Comparison of ENCODE assay signal across 1 cellular context in the genomic region with DNA sequence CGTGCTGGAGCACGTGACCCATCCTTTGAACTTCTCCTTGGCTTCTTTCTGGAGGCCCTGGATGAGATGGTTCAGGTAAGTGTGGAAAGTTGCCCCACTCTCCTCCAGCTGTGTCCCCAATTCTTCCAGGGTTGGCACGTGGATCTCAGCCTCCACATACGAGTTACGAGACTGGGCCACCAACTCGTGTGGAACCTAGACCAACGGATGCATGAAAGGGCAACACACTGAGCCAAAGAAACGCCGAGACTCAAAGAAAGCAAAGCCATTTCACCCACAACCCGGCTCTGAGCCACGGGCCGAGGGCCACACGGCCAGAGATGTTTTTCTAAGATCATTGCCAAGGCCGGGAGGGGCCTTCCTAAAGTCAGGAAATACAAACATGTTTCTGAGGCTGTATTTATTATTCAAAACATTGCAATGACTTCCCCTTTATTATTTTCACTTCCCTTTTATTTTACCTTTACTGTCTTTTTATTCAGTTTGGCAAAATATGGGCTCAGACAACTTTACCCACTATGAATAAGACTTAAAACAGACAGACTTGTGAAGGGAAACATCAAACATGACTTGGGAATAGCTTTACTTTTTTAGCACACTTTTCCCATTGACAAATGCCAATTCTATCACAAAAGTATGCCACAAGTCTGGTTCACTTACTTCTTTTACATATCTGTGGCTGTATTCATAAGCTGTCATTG.
TF ChIP-seq lines count a peak whose summit lies in the region.

No MANE protein-coding gene starts in this region.

TF ChIP-seq in GM12878, 131 proteins besides CTCF, POLR2A, EP300 and RAD21 (continued from another document and continues in another):
- TF ChIP-seq, protein P1, sequence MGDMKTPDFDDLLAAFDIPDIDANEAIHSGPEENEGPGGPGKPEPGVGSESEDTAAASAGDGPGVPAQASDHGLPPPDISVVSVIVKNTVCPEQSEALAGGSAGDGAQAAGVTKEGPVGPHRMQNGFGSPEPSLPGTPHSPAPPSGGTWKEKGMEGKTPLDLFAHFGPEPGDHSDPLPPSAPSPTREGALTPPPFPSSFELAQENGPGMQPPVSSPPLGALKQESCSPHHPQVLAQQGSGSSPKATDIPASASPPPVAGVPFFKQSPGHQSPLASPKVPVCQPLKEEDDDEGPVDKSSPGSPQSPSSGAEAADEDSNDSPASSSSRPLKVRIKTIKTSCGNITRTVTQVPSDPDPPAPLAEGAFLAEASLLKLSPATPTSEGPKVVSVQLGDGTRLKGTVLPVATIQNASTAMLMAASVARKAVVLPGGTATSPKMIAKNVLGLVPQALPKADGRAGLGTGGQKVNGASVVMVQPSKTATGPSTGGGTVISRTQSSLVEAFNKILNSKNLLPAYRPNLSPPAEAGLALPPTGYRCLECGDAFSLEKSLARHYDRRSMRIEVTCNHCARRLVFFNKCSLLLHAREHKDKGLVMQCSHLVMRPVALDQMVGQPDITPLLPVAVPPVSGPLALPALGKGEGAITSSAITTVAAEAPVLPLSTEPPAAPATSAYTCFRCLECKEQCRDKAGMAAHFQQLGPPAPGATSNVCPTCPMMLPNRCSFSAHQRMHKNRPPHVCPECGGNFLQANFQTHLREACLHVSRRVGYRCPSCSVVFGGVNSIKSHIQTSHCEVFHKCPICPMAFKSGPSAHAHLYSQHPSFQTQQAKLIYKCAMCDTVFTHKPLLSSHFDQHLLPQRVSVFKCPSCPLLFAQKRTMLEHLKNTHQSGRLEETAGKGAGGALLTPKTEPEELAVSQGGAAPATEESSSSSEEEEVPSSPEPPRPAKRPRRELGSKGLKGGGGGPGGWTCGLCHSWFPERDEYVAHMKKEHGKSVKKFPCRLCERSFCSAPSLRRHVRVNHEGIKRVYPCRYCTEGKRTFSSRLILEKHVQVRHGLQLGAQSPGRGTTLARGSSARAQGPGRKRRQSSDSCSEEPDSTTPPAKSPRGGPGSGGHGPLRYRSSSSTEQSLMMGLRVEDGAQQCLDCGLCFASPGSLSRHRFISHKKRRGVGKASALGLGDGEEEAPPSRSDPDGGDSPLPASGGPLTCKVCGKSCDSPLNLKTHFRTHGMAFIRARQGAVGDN (IDR thresholded peaks at IDR 0.05): peak; percentile 90
- TF ChIP-seq ETV6 (conservative IDR thresholded peaks at IDR 0.05 in 1 of 2, IDR thresholded peaks at IDR 0.05 in 1 of 2; ENCODE audit: borderline replicate concordance in 1 of 2, low read depth in 1 of 2): peak in 1 of 2 experiments; percentile 43; a peak in 1 of 4 replicates
- peak; percentile 62; the same call in 1 of the 2 replicates for TF ChIP-seq IRF4 (IDR thresholded peaks at IDR 0.05; ENCODE audit: low read depth, low read length)
- no peak for TF ChIP-seq ZNF622 (IDR thresholded peaks at IDR 0.05)
- TF ChIP-seq, protein P2, sequence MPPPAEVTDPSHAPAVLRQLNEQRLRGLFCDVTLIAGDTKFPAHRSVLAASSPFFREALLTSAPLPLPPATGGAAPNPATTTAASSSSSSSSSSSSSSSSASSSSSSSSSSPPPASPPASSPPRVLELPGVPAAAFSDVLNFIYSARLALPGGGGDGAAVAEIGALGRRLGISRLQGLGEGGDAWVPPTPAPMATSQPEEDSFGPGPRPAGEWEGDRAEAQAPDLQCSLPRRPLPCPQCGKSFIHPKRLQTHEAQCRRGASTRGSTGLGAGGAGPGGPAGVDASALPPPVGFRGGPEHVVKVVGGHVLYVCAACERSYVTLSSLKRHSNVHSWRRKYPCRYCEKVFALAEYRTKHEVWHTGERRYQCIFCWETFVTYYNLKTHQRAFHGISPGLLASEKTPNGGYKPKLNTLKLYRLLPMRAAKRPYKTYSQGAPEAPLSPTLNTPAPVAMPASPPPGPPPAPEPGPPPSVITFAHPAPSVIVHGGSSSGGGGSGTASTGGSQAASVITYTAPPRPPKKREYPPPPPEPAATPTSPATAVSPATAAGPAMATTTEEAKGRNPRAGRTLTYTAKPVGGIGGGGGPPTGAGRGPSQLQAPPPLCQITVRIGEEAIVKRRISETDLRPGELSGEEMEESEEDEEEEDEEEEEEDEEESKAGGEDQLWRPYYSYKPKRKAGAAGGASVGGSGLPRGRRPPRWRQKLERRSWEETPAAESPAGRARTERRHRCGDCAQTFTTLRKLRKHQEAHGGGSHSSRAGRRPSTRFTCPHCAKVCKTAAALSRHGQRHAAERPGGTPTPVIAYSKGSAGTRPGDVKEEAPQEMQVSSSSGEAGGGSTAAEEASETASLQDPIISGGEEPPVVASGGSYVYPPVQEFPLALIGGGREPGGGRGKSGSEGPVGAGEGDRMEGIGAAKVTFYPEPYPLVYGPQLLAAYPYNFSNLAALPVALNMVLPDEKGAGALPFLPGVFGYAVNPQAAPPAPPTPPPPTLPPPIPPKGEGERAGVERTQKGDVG (CRISPR knock-in tag; IDR thresholded peaks at IDR 0.05): no peak
- TF ChIP-seq CBX5 (IDR thresholded peaks at IDR 0.05; ENCODE audit: low read depth): 0 out of 2 replicates have a peak, but pooled peaks have one; percentile 59
- peak; percentile 46 for TF ChIP-seq RUNX3 (IDR thresholded peaks at IDR 0.05; ENCODE audit: low read length)
- TF ChIP-seq, protein P3, sequence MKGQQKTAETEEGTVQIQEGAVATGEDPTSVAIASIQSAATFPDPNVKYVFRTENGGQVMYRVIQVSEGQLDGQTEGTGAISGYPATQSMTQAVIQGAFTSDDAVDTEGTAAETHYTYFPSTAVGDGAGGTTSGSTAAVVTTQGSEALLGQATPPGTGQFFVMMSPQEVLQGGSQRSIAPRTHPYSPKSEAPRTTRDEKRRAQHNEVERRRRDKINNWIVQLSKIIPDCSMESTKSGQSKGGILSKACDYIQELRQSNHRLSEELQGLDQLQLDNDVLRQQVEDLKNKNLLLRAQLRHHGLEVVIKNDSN (IDR thresholded peaks at IDR 0.05; ENCODE audit: borderline replicate concordance, extremely low read length, insufficient read depth, low read depth, low read length): peak; percentile 72
- TF ChIP-seq GATAD2B (conservative IDR thresholded peaks at IDR 0.05; ENCODE audit: low read depth): peak; percentile 67
- TF ChIP-seq CBFB (IDR thresholded peaks at IDR 0.05; ENCODE audit: low read depth): no peak
- TF ChIP-seq RBBP5 (conservative IDR thresholded peaks at IDR 0.05): no peak
- TF ChIP-seq, protein P4, sequence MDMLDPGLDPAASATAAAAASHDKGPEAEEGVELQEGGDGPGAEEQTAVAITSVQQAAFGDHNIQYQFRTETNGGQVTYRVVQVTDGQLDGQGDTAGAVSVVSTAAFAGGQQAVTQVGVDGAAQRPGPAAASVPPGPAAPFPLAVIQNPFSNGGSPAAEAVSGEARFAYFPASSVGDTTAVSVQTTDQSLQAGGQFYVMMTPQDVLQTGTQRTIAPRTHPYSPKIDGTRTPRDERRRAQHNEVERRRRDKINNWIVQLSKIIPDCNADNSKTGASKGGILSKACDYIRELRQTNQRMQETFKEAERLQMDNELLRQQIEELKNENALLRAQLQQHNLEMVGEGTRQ (IDR thresholded peaks at IDR 0.05; ENCODE audit: borderline replicate concordance, low read depth, low read length): peak; percentile 29; the same call in 1 of the 2 replicates
- TF ChIP-seq, protein P5, sequence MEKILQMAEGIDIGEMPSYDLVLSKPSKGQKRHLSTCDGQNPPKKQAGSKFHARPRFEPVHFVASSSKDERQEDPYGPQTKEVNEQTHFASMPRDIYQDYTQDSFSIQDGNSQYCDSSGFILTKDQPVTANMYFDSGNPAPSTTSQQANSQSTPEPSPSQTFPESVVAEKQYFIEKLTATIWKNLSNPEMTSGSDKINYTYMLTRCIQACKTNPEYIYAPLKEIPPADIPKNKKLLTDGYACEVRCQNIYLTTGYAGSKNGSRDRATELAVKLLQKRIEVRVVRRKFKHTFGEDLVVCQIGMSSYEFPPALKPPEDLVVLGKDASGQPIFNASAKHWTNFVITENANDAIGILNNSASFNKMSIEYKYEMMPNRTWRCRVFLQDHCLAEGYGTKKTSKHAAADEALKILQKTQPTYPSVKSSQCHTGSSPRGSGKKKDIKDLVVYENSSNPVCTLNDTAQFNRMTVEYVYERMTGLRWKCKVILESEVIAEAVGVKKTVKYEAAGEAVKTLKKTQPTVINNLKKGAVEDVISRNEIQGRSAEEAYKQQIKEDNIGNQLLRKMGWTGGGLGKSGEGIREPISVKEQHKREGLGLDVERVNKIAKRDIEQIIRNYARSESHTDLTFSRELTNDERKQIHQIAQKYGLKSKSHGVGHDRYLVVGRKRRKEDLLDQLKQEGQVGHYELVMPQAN (conservative IDR thresholded peaks at IDR 0.05): no peak
- peak; percentile 36; the same call in 1 of the 2 replicates for TF ChIP-seq PAX5 (IDR thresholded peaks at IDR 0.05; ENCODE audit: borderline replicate concordance, low read depth, low read length)
- peak; percentile 70; the same call in 1 of the 2 replicates for TF ChIP-seq ZNF207 (IDR thresholded peaks at IDR 0.05; ENCODE audit: borderline replicate concordance)
- TF ChIP-seq ATF7 (IDR thresholded peaks at IDR 0.05; ENCODE audit: low read depth): no peak
- TF ChIP-seq MEF2B (IDR thresholded peaks at IDR 0.05; ENCODE audit: partially characterized antibody, poor library complexity, severe bottlenecking): peak; percentile 27
- TF ChIP-seq, protein P6, sequence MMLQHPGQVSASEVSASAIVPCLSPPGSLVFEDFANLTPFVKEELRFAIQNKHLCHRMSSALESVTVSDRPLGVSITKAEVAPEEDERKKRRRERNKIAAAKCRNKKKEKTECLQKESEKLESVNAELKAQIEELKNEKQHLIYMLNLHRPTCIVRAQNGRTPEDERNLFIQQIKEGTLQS (IDR thresholded peaks at IDR 0.05; ENCODE audit: borderline replicate concordance, extremely low read depth, low read depth, low read length): peak; percentile 50; the same call in 1 of the 2 replicates
- no peak for TF ChIP-seq NR2C2 (IDR thresholded peaks at IDR 0.05; ENCODE audit: borderline replicate concordance, control insufficient read depth, insufficient read length, low read depth)
- TF ChIP-seq, protein P7, sequence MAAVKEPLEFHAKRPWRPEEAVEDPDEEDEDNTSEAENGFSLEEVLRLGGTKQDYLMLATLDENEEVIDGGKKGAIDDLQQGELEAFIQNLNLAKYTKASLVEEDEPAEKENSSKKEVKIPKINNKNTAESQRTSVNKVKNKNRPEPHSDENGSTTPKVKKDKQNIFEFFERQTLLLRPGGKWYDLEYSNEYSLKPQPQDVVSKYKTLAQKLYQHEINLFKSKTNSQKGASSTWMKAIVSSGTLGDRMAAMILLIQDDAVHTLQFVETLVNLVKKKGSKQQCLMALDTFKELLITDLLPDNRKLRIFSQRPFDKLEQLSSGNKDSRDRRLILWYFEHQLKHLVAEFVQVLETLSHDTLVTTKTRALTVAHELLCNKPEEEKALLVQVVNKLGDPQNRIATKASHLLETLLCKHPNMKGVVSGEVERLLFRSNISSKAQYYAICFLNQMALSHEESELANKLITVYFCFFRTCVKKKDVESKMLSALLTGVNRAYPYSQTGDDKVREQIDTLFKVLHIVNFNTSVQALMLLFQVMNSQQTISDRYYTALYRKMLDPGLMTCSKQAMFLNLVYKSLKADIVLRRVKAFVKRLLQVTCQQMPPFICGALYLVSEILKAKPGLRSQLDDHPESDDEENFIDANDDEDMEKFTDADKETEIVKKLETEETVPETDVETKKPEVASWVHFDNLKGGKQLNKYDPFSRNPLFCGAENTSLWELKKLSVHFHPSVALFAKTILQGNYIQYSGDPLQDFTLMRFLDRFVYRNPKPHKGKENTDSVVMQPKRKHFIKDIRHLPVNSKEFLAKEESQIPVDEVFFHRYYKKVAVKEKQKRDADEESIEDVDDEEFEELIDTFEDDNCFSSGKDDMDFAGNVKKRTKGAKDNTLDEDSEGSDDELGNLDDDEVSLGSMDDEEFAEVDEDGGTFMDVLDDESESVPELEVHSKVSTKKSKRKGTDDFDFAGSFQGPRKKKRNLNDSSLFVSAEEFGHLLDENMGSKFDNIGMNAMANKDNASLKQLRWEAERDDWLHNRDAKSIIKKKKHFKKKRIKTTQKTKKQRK (IDR thresholded peaks at IDR 0.05; ENCODE audit: low read depth, low read length): no peak
- TF ChIP-seq TCF12 (IDR thresholded peaks at IDR 0.05; ENCODE audit: low read depth, low read length): no peak
- TF ChIP-seq PML (IDR thresholded peaks at IDR 0.05; ENCODE audit: low read length): 0 out of 2 replicates have a peak, but pooled peaks have one; percentile 44
- TF ChIP-seq ZNF217 (IDR thresholded peaks at IDR 0.05): no peak
- peak; percentile 73 to 90 for TF ChIP-seq BHLHE40 (IDR thresholded peaks at IDR 0.05; ENCODE audit: borderline replicate concordance in 1 of 2, low read depth in 2 of 2, low read length in 1 of 2)
- TF ChIP-seq SIX5 (IDR thresholded peaks at IDR 0.05; ENCODE audit: low read depth, low read length, severe bottlenecking): no peak
- no peak for TF ChIP-seq NBN (IDR thresholded peaks at IDR 0.05)
- TF ChIP-seq SPI1 (IDR thresholded peaks at IDR 0.05; ENCODE audit: borderline replicate concordance, insufficient read depth, low read depth, low read length): peak; percentile 99
- TF ChIP-seq, protein P8, sequence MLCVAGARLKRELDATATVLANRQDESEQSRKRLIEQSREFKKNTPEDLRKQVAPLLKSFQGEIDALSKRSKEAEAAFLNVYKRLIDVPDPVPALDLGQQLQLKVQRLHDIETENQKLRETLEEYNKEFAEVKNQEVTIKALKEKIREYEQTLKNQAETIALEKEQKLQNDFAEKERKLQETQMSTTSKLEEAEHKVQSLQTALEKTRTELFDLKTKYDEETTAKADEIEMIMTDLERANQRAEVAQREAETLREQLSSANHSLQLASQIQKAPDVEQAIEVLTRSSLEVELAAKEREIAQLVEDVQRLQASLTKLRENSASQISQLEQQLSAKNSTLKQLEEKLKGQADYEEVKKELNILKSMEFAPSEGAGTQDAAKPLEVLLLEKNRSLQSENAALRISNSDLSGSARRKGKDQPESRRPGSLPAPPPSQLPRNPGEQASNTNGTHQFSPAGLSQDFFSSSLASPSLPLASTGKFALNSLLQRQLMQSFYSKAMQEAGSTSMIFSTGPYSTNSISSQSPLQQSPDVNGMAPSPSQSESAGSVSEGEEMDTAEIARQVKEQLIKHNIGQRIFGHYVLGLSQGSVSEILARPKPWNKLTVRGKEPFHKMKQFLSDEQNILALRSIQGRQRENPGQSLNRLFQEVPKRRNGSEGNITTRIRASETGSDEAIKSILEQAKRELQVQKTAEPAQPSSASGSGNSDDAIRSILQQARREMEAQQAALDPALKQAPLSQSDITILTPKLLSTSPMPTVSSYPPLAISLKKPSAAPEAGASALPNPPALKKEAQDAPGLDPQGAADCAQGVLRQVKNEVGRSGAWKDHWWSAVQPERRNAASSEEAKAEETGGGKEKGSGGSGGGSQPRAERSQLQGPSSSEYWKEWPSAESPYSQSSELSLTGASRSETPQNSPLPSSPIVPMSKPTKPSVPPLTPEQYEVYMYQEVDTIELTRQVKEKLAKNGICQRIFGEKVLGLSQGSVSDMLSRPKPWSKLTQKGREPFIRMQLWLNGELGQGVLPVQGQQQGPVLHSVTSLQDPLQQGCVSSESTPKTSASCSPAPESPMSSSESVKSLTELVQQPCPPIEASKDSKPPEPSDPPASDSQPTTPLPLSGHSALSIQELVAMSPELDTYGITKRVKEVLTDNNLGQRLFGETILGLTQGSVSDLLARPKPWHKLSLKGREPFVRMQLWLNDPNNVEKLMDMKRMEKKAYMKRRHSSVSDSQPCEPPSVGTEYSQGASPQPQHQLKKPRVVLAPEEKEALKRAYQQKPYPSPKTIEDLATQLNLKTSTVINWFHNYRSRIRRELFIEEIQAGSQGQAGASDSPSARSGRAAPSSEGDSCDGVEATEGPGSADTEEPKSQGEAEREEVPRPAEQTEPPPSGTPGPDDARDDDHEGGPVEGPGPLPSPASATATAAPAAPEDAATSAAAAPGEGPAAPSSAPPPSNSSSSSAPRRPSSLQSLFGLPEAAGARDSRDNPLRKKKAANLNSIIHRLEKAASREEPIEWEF (IDR thresholded peaks at IDR 0.05; ENCODE audit: insufficient replicate concordance, low read depth, low read length): no peak
- no peak for TF ChIP-seq PAX8 (IDR thresholded peaks at IDR 0.05)
- peak; percentile 88 for TF ChIP-seq RAD51 (IDR thresholded peaks at IDR 0.05)
- TF ChIP-seq SUZ12 (IDR thresholded peaks at IDR 0.05; ENCODE audit: unreplicated experiment): no peak
- TF ChIP-seq MEF2A (IDR thresholded peaks at IDR 0.05; ENCODE audit: insufficient read depth, low read depth, low read length): 0 out of 2 replicates have a peak, but pooled peaks have one; percentile 37
- no peak for TF ChIP-seq ZBED1 (IDR thresholded peaks at IDR 0.05; ENCODE audit: borderline replicate concordance)
- peak; percentile 91 for TF ChIP-seq IKZF1 (conservative IDR thresholded peaks at IDR 0.05)
